10 cellular contexts compared by ENCODE assay signal in genomic region chr17:3886776-3887175, GRCh38. TPM values are rescaled to one million over a fixed set of nuclear protein-coding genes. Genes with fewer than 3 reads are reported as not detected.
A peak's percentile ranks its signal among the peaks of the same experiment; 100 is the strongest.
DNase-seq lines count a peak whose midpoint lies in the region; ATAC-seq and TF ChIP-seq lines count a peak whose summit lies in the region.
"Had no signal": no experiment of that assay in that cellular context is flagged by ENCODE, and none has a peak within 500 bp of the region (broad histone marks: within the 10 kb centered on the region; RNA-seq: fewer than 3 reads in every experiment).

No MANE protein-coding gene starts in this region.

- no peak for TF ChIP-seq CTCF in natural killer cell (IDR thresholded peaks at IDR 0.05)

- H3K36me3 Mint-ChIP-seq in effector memory CD8-positive, alpha-beta T cell (ENCODE audit: insufficient read depth): no peaks in the 10 kb centered on the region
- no peaks in the 10 kb centered on the region for H3K36me3 Mint-ChIP-seq in natural killer cell

- peaks cover 11% of the 10 kb centered on the region for H3K36me3 ChIP-seq in NT2/D1 (ENCODE audit: insufficient read depth, insufficient read length, low read length)

- no peaks in the 10 kb centered on the region for H3K9me3 Mint-ChIP-seq in effector memory CD8-positive, alpha-beta T cell
- no peaks in the 10 kb centered on the region for H3K9me3 Mint-ChIP-seq in natural killer cell

- ATAC-seq in effector memory CD8-positive, alpha-beta T cell (replicated peaks): peak; percentile 79
- ATAC-seq in natural killer cell (peak; percentile 51 to 73 (median 66)), HG02981 (IDR thresholded peaks at IDR 0.05; ENCODE audit: unreplicated experiment) (no peak)

- peak overlapping the region; percentile 32 for H3K9ac ChIP-seq in NT2/D1 (ENCODE audit: insufficient read length, low read depth)

- H3K9me3 ChIP-seq in NT2/D1 (ENCODE audit: insufficient read depth, low read length): no peaks in the 10 kb centered on the region

- H3K27me3 ChIP-seq in NT2/D1 (ENCODE audit: insufficient read depth, insufficient read length): peaks cover 10% of the 10 kb centered on the region

- peaks cover 20 to 32% of the 10 kb centered on the region in 2 donors for H3K4me1 Mint-ChIP-seq in effector memory CD8-positive, alpha-beta T cell (ENCODE audit: low read depth in 2 of 2)
- peaks cover 21 to 40% of the 10 kb centered on the region in 2 donors for H3K4me1 Mint-ChIP-seq in natural killer cell

- H3K27me3 Mint-ChIP-seq in effector memory CD8-positive, alpha-beta T cell: no peaks in the 10 kb centered on the region
- no peaks in the 10 kb centered on the region for H3K27me3 Mint-ChIP-seq in natural killer cell (ENCODE audit: low read depth in 2 of 2)

- DNase-seq in CD1c-positive myeloid dendritic cell (ENCODE audit: extremely low spot score) (peak; percentile 76), NT2/D1 (ENCODE audit: low read depth, low spot score) (no peak), natural killer cell (no peak), NK-92 (lab: John Stamatoyannopoulos, UW; ENCODE audit: unreplicated experiment) (no peak), cortex of kidney (lab: John Stamatoyannopoulos, UW) (no peak), COLO829 (ENCODE audit: low spot score) (no peak)
- no peak for DNase-seq in effector memory CD8-positive, alpha-beta T cell
- DNase-seq: DND-41, NCI-H345 had no signal

- H3K4me1 ChIP-seq in NT2/D1 (ENCODE audit: insufficient read depth, insufficient read length): peaks cover 30% of the 10 kb centered on the region

- intact Hi-C loops in natural killer cell (cut with micrococcal nuclease): no loop called here

- peak overlapping the region; percentile 31 to 82 for H3K4me3 Mint-ChIP-seq in effector memory CD8-positive, alpha-beta T cell
- H3K4me3 Mint-ChIP-seq in natural killer cell: peak overlapping the region; percentile 37

- peak overlapping the region; percentile 85 to 93 for H3K27ac Mint-ChIP-seq in effector memory CD8-positive, alpha-beta T cell
- H3K27ac Mint-ChIP-seq in natural killer cell: peak overlapping the region; percentile 53 to 76

- H3K4me3 ChIP-seq in NT2/D1 (ENCODE audit: insufficient read length, low read depth): no peak overlapping the region

RNA-seq across cellular contexts. Expression of gene CAMKK1, which starts 6.1 kb away (rescaled TPM):
- 1 to 10 TPM; 3.2 to 4.3 (median 3.9) TPM for total RNA-seq in natural killer cell

RNA-seq across cellular contexts. Expression of gene P2RX1, which starts 29.5 kb away (rescaled TPM):
- 10 to 100 TPM in 2 of 3 donors, 1 to 10 TPM in 1; 2.3 to 15.3 (median 13.4) TPM for total RNA-seq in natural killer cell

RNA-seq across cellular contexts. Expression of gene NCBP3, which starts 40.7 kb away (rescaled TPM):
- 10 to 100 TPM; 55.9 to 60.7 (median 58.1) TPM for total RNA-seq in natural killer cell
